1 cellular context compared by ENCODE assay signal in the genomic region with DNA sequence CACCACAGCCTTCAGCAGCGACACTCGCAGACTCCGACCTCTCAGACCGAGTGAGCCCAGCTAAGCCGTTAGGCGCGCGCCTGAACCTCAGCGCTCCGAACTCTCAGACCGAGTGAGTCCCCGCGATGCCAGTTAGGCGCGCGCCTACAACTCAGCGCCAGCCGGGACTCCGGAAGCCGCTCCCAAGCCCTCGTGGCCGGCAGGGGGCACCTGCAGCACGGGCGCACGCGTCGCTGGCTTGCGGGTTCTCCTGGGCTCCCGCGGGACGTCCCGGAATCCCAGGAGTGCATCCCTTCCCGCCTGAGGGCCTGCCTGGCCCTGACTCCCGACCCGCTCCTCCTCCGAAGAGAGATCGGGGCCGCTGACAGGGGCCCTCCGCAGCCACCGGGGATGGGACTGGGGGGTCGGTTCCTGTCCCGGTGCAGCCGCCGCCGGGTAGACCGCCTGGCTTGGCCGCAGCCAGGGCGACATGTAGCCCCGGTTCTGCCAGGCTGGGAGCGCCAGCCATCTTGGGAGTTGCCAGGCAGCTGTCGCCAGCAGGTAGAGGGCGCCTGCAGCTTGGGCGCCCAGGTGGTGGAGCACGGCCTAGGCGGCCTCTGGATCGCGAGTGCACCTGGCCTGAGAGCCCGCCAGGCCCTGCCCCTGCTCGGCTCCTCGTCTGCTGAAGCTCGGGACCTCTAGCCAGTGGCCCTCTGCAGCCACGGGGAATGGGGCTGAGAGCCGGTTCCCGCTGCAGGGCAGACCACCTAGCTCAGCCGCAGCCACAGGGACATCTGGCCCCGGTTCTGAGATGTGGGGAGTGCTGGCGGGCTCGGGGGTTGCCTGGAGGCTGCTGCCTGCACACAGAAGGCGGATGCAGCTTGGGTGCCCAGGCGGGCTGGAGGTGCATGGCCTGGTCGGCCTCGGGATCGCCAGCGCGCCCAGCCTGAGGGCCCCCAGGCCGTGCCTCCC.
TF ChIP-seq lines count a peak whose summit lies in the region.

A gene (minus strand): TSS at position 114 of the 951 bp plus-strand sequence. CDS start 311 bp downstream, outside the sequence.

TF ChIP-seq in IMR-90, 13 proteins besides CTCF, POLR2A, EP300 and RAD21:
- TF ChIP-seq NFE2L2 (IDR thresholded peaks at IDR 0.05; ENCODE audit: low read depth, low read length) (no peak), SMC3 (IDR thresholded peaks at IDR 0.05; ENCODE audit: low read depth, low read length) (peak; percentile 50), BHLHE40 (IDR thresholded peaks at IDR 0.05; ENCODE audit: low read depth, low read length) (peak; percentile 50; the same call in 1 of the 2 replicates), MXI1 (IDR thresholded peaks at IDR 0.05; ENCODE audit: borderline replicate concordance, low read depth, low read length) (no peak), FOS (IDR thresholded peaks at IDR 0.05; ENCODE audit: low read depth, low read length) (no peak)
TF ChIP-seq in IMR-90: peak in this region for 2.
